17 cellular contexts compared by ENCODE assay signal in the genomic region with DNA sequence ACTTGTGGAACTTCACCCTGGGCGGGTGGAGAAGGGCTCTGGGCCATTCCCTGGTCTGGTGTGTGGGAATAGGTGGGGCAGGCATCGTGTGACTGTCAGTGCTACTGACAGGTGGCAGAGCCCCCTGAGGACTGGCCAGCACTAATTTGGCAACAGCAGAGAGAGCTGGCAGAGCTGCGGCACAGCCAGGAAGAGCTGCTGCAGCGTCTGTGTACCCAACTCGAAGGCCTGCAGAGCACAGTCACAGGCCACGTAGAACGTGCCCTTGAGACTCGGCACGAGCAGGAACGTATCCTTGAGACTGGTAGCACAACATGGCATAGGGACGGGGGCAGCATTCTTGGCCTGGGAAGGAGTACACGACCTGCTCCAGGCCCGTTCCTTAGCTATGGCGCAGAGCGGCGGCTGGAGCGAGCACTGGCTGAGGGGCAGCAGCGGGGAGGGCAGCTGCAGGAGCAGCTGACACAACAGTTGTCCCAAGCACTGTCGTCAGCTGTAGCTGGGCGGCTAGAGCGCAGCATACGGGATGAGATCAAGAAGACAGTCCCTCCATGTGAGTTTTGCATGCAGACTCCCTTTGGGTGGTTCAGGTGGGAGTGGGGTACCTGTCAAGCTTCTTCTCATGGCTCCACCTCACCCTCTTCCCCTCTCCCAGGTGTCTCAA. TPM values are rescaled to one million over a fixed set of nuclear protein-coding genes. Genes with fewer than 3 reads are reported as not detected.
DNase-seq lines count a peak whose midpoint lies in the region; ATAC-seq, FAIRE-seq and TF ChIP-seq lines count a peak whose summit lies in the region.
"Had no signal": no experiment of that assay in that cellular context is flagged by ENCODE, and none has a peak within 500 bp of the region (broad histone marks: within the 10 kb centered on the region; RNA-seq: fewer than 3 reads in every experiment).

No MANE protein-coding gene starts in this region.

- H3K9me3 ChIP-seq in SJCRH30 (replicated peaks) (no peaks in the 10 kb centered on the region), osteoblast (ENCODE audit: low read depth, low read length) (no peaks in the 10 kb centered on the region)
- H3K9me3 ChIP-seq: body of pancreas, SJSA1 had no signal

- intact Hi-C loops in cardiac septum (cut with DNase I), result loop anchor here (2.0 to 10.0 kb wide), 2 partner anchors 47 to 353 kb away; a partner anchor contains a TSS

- H2AFZ ChIP-seq in osteoblast (ENCODE audit: low read length), result no peak overlapping the region
- H2AFZ ChIP-seq: parathyroid adenoma had no signal

- H3K27me3 ChIP-seq in SJCRH30 (no peaks in the 10 kb centered on the region), osteoblast (ENCODE audit: insufficient read depth, low read length) (no peaks in the 10 kb centered on the region)
- H3K27me3 ChIP-seq: body of pancreas, SJSA1 had no signal

- no peak for TF ChIP-seq POLR2A in GM12891 (IDR thresholded peaks at IDR 0.05; ENCODE audit: low read depth, low read length)

- H3K4me1 ChIP-seq in SJCRH30 (peaks cover 4% of the 10 kb centered on the region; the same call in 1 of the 2 replicates), osteoblast (ENCODE audit: insufficient read depth, low read length) (peaks cover 8% of the 10 kb centered on the region)
- H3K4me1 ChIP-seq: body of pancreas, parathyroid adenoma, SJSA1 had no signal

- H3K4me3 ChIP-seq in SJCRH30 (no peak overlapping the region), osteoblast (ENCODE audit: insufficient read depth, low read length) (no peak overlapping the region)
- H3K4me3 ChIP-seq: body of pancreas, SJSA1 had no signal

- no peak overlapping the region for H3K4me2 ChIP-seq in osteoblast (ENCODE audit: insufficient read depth, low read length)

- FAIRE-seq in GM12891 (lab: Jason Lieb, UNC), result no peak

- H3K27ac ChIP-seq in SJCRH30 (peak overlapping the region; percentile 91), osteoblast (ENCODE audit: low read depth, low read length) (no peak overlapping the region)
- H3K27ac ChIP-seq: body of pancreas, parathyroid adenoma, SJSA1 had no signal

- peaks cover 14% of the 10 kb centered on the region for H3K79me2 ChIP-seq in osteoblast (ENCODE audit: insufficient read depth, low read length)
- H3K79me2 ChIP-seq: parathyroid adenoma had no signal

- H4K20me1 ChIP-seq in osteoblast (ENCODE audit: insufficient read depth, low read length), result peaks cover 36% of the 10 kb centered on the region

- H3K36me3 ChIP-seq in SJCRH30, result peaks cover 17% of the 10 kb centered on the region
- H3K36me3 ChIP-seq in osteoblast (ENCODE audit: insufficient read depth, low read length), result peaks cover 72% of the 10 kb centered on the region

- DNase-seq in C1 segment of cervical spinal cord (lab: John Stamatoyannopoulos, UW) (peak in 10 of 14 donors; percentile 20 to 85 (median 57)), SJCRH30 (peak; percentile 33 to 46), cardiac septum (ENCODE audit: low spot score) (peak; percentile 79), osteoblast (ENCODE audit: insufficient read length, low spot score, missing footprints) (peak; percentile 87), GM12891 (ENCODE audit: insufficient read length, low spot score) (no peak), HK-2 (ENCODE audit: unreplicated experiment) (no peak)
- DNase-seq: activated naive CD4-positive, alpha-beta T cell treated with Interleukin-2 at 50 U/mL for 16 hours; Kasumi-1; NCI-H146; NCI-H446; stimulated activated naive CD8-positive, alpha-beta T cell treated with anti-CD3 and anti-CD28 coated beads, Interleukin-15, amount 100 ng/mL, for 72 hours had no signal

- TF ChIP-seq CTCF in osteoblast (IDR thresholded peaks at IDR 0.05; ENCODE audit: extremely low read depth, low read depth, low read length), result no peak

- ATAC-seq in HG03354 (IDR thresholded peaks at IDR 0.05; ENCODE audit: poor library complexity, severe bottlenecking, unreplicated experiment) (no peak), HG02642 (IDR thresholded peaks at IDR 0.05; ENCODE audit: poor library complexity, unreplicated experiment) (no peak)
- ATAC-seq: activated CD4-positive, CD25-positive, alpha-beta regulatory T cell treated with anti-CD3 and anti-CD28 coated beads, Interleukin-2, amount 50 U/mL, for 24 hours; body of pancreas; stimulated activated naive CD8-positive, alpha-beta T cell treated with anti-CD3 and anti-CD28 coated beads, Interleukin-15, amount 100 ng/mL, for 72 hours had no signal

TF ChIP-seq in GM12891, 5 proteins besides CTCF, POLR2A, EP300 and RAD21:
- TF ChIP-seq SPI1 (IDR thresholded peaks at IDR 0.05; ENCODE audit: low read depth, low read length), result no peak
- no peak for TF ChIP-seq POU2F2 (IDR thresholded peaks at IDR 0.05; ENCODE audit: low read depth, low read length)
- TF ChIP-seq PAX5 (IDR thresholded peaks at IDR 0.05; ENCODE audit: insufficient read depth, low read length, severe bottlenecking), result no peak
- no peak for TF ChIP-seq TAF1 (IDR thresholded peaks at IDR 0.05; ENCODE audit: low read depth, low read length)
- no peak for TF ChIP-seq POLR2AphosphoS5 (IDR thresholded peaks at IDR 0.05; ENCODE audit: low read depth, low read length)
TF ChIP-seq in GM12891: peak in this region for 0.

RNA-seq across cellular contexts. Expression of a gene that starts 3.0 kb away (rescaled TPM):
- not detected in 2 replicates for total RNA-seq in SJCRH30 (2014; rRNA removed; shearing (Covaris generic))
- 2.1 TPM for total RNA-seq in cardiac septum
- 0.29 TPM in 1 of 2 replicates, not detected in the other for total RNA-seq in osteoblast
- polyA plus RNA-seq in GM12891 (2012; ENCODE audit: low read depth, missing spikeins), result 1.6 TPM
- total RNA-seq: body of pancreas, SJSA1 had no signal

RNA-seq across cellular contexts. Expression of a gene that starts 8.8 kb away (rescaled TPM):
- total RNA-seq in SJCRH30 (2014; rRNA removed; shearing (Covaris generic)), result 40.9 and 43.5 TPM in 2 replicates
- 43.8 TPM for total RNA-seq in cardiac septum
- 45.7 and 60.8 TPM in 2 replicates for total RNA-seq in osteoblast
- polyA plus RNA-seq in GM12891 (2012; ENCODE audit: low read depth, missing spikeins), result 42.0 TPM

RNA-seq across cellular contexts. Expression of a gene that starts 11.4 kb away (rescaled TPM):
- total RNA-seq in SJCRH30 (2014; rRNA removed; shearing (Covaris generic)), result 5.6 and 6.1 TPM in 2 replicates
- total RNA-seq in cardiac septum, result 22.6 TPM
- 16.8 and 18.5 TPM in 2 replicates for total RNA-seq in osteoblast
- polyA plus RNA-seq in GM12891 (2012; ENCODE audit: low read depth, missing spikeins), result 12.3 TPM

RNA-seq across cellular contexts. Expression of a gene that starts 34.2 kb away (rescaled TPM):
- 15.4 and 18.8 TPM in 2 replicates for total RNA-seq in SJCRH30 (2014; rRNA removed; shearing (Covaris generic))
- total RNA-seq in cardiac septum (27.9 TPM), osteoblast (24.2 and 25.6 TPM in 2 replicates)
- 28.0 TPM for polyA plus RNA-seq in GM12891 (2012; ENCODE audit: low read depth, missing spikeins)

RNA-seq across cellular contexts. Expression of a gene that starts 35.0 kb away (rescaled TPM):
- total RNA-seq in SJCRH30 (2014; rRNA removed; shearing (Covaris generic)), result 164 and 177 TPM in 2 replicates
- total RNA-seq in cardiac septum, result 87.1 TPM
- total RNA-seq in osteoblast, result 203 TPM in 2 replicates
- 155 TPM for polyA plus RNA-seq in GM12891 (2012; ENCODE audit: low read depth, missing spikeins)

Comparison
In these comparisons a context has a peak if more than half of its experiments do, and no peak if none do; other contexts are left out.
1. DNase-seq: peak in C1 segment of cervical spinal cord (10 of 14), SJCRH30 (2 of 2), cardiac septum (single experiment) and osteoblast (single experiment); none in GM12891 (single experiment) and HK-2 (single experiment).